10 cellular contexts compared by ENCODE assay signal in genomic region chr5:15008476-15008875, GRCh38.
A peak's percentile ranks its signal among the peaks of the same experiment; 100 is the strongest.
DNase-seq lines count a peak whose midpoint lies in the region; ATAC-seq, FAIRE-seq and TF ChIP-seq lines count a peak whose summit lies in the region.
"Had no signal": no experiment of that assay in that cellular context is flagged by ENCODE, and none has a peak within 500 bp of the region (broad histone marks: within the 10 kb centered on the region; RNA-seq: fewer than 3 reads in every experiment).

No MANE protein-coding gene starts in this region.

- CTCF ChIA-PET in H1 (lab: Charles Lee; ENCODE audit: partially characterized antibody) = interaction anchor here (0.7 to 2.3 kb wide), 4 partner anchors 280 to 322 kb away, joined by 3 to 12 read pairs (median 5); no protein-coding TSS in a partner anchor

- no peak overlapping the region for H3K14ac ChIP-seq in H1 (ENCODE audit: insufficient read length)

- no peaks in the 10 kb centered on the region for H3K79me1 ChIP-seq in H1 (ENCODE audit: low read depth, low read length)

- H4K20me1 ChIP-seq in H1 (replicated peaks in 1 of 2; ENCODE audit: control insufficient read depth in 1 of 2, insufficient read depth in 2 of 2, low read length in 2 of 2) = no peaks in the 10 kb centered on the region

- H3K4me2 ChIP-seq in H1 (ENCODE audit: insufficient read depth in 1 of 2, low read depth in 2 of 2, low read length in 2 of 2) = no peak overlapping the region

- TF ChIP-seq POLR2A in H1 (IDR thresholded peaks at IDR 0.05; ENCODE audit: control extremely low read depth in 1 of 2, low read depth in 2 of 2, low read length in 2 of 2) = no peak
- no peak for TF ChIP-seq POLR2A in GM18505 (IDR thresholded peaks at IDR 0.05; ENCODE audit: borderline replicate concordance, extremely low read depth, insufficient read depth, insufficient read length)

- H3K9me3 ChIP-seq in H1 (ENCODE audit: insufficient read depth in 2 of 2, low read depth in 1 of 2, low read length in 1 of 2) (no peaks in the 10 kb centered on the region), mucosa of descending colon (no peaks in the 10 kb centered on the region)

- no peak for FAIRE-seq in H1 (lab: Jason Lieb, UNC)
- FAIRE-seq: GM18507 had no signal

- H3K79me2 ChIP-seq in H1 (ENCODE audit: control insufficient read depth in 1 of 2, insufficient read depth in 2 of 2, low read length in 2 of 2) = no peaks in the 10 kb centered on the region

- POLR2A ChIA-PET in H1 (lab: Charles Lee; ENCODE audit: partially characterized antibody) = no interaction called here

- peak; percentile 94 for ATAC-seq in mucosa of descending colon
- no peak for ATAC-seq in GM19328 (IDR thresholded peaks at IDR 0.05; ENCODE audit: unreplicated experiment)
- no peak for ATAC-seq in GM18505 (IDR thresholded peaks at IDR 0.05; ENCODE audit: unreplicated experiment)

- no peak for TF ChIP-seq CTCF in C4-2B (conservative IDR thresholded peaks at IDR 0.05)
- TF ChIP-seq CTCF in H1 (IDR thresholded peaks at IDR 0.05; ENCODE audit: control extremely low read depth in 1 of 3, insufficient read depth in 1 of 3, low read depth in 1 of 3, low read length in 3 of 3) = no peak
- TF ChIP-seq CTCF in mucosa of descending colon (IDR thresholded peaks at IDR 0.05) = no peak

- no peaks in the 10 kb centered on the region for H3K27me3 ChIP-seq in H1 (replicated peaks in 1 of 4; ENCODE audit: control insufficient read depth in 3 of 4, extremely low read depth in 1 of 4, insufficient read depth in 3 of 4, low read length in 3 of 4)

- H2BK15ac ChIP-seq in H1 (ENCODE audit: low read length) = no peak overlapping the region

- TF ChIP-seq RAD21 in H1 (IDR thresholded peaks at IDR 0.05 in 1 of 2, conservative IDR thresholded peaks at IDR 0.05 in 1 of 2; ENCODE audit: low read depth in 2 of 2, low read length in 2 of 2) = no peak

- H4K8ac ChIP-seq in H1 (ENCODE audit: extremely low read depth, insufficient read depth, low read length) = no peak overlapping the region

- H3K4me3 ChIP-seq in H1 (ENCODE audit: extremely low read depth in 1 of 4, insufficient read depth in 2 of 4, low read depth in 3 of 4, low read length in 4 of 4) (no peak overlapping the region), mucosa of descending colon (no peak overlapping the region)

- no peak overlapping the region for H3K56ac ChIP-seq in H1 (replicated peaks; ENCODE audit: insufficient read length, low read depth, low read length)

- no peak overlapping the region for H3K4ac ChIP-seq in H1 (replicated peaks; ENCODE audit: insufficient read length, low read depth, low read length)

- no peak overlapping the region for H4K91ac ChIP-seq in H1 (replicated peaks; ENCODE audit: insufficient read length, low read length)

- H3K9ac ChIP-seq in H1 (replicated peaks in 1 of 4; ENCODE audit: extremely low read depth in 1 of 4, low read depth in 3 of 4, low read length in 3 of 4) = no peak overlapping the region

- H2BK12ac ChIP-seq in H1 (ENCODE audit: low read depth, low read length) = no peak overlapping the region

- no peak for TF ChIP-seq EP300 in H1 (IDR thresholded peaks at IDR 0.05; ENCODE audit: borderline replicate concordance in 1 of 2, low read depth in 2 of 2, low read length in 2 of 2)

- H3K36me3 ChIP-seq in H1 (ENCODE audit: control insufficient read depth in 2 of 4, insufficient read depth in 4 of 4, low read length in 3 of 4) (no peaks in the 10 kb centered on the region), mucosa of descending colon (ENCODE audit: low read depth) (no peaks in the 10 kb centered on the region)

- H2BK120ac ChIP-seq in H1 (replicated peaks; ENCODE audit: low read depth, low read length) = no peak overlapping the region

- H2AK5ac ChIP-seq in H1 (ENCODE audit: low read depth, low read length) = no peak overlapping the region

- DNase-seq in NCI-H226 (peak; percentile 91), H1 (ENCODE audit: low read depth in 1 of 2, low spot score in 2 of 2) (no peak), mucosa of descending colon (peak; percentile 86 to 92 (median 86)), activated T-cell treated with anti-CD3 and anti-CD28 coated beads for 4 hours (no peak), GM19238 (ENCODE audit: insufficient read length, low spot score) (no peak)
- DNase-seq: activated naive CD8-positive, alpha-beta T cell treated with anti-CD3 and anti-CD28 coated beads, Interleukin-2, amount 10 ng/mL, durations not matched to agents 7 days and 5 days had no signal

- H3K27ac ChIP-seq in C4-2B (peak overlapping the region; percentile 50), H1 (ENCODE audit: low read depth, low read length) (no peak overlapping the region)

- H2BK5ac ChIP-seq in H1 (ENCODE audit: low read depth, low read length) = peak overlapping the region; percentile 20; the same call in 1 of the 2 replicates

- no peaks in the 10 kb centered on the region for H3K23me2 ChIP-seq in H1 (ENCODE audit: low read depth, low read length)

- H4K5ac ChIP-seq in H1 (ENCODE audit: insufficient read length, low read depth, low read length) = no peak overlapping the region

- intact Hi-C loops in mucosa of descending colon (cut with DNase I, micrococcal nuclease) = loop anchor here in 1 of 2 donors (10.0 kb wide), 1 partner anchor 144 kb away; no protein-coding TSS in a partner anchor

- H3K23ac ChIP-seq in H1 (ENCODE audit: insufficient read length) = no peak overlapping the region

- H2AFZ ChIP-seq in H1 (ENCODE audit: low read length) = no peak overlapping the region

- no peak overlapping the region for H3K18ac ChIP-seq in H1 (ENCODE audit: extremely low read depth, low read length)

- H2BK20ac ChIP-seq in H1 (ENCODE audit: low read length) = no peak overlapping the region

- 81% methylated on average over 8 of the region's 8 CpGs; no CpG with 5 or more reads in 1 of the 2 experiments for WGBS in H1 (ENCODE audit: extremely low coverage in 1 of 2, insufficient coverage in 1 of 2, insufficient read length in 1 of 2, insufficient replicate concordance in 2 of 2, low coverage in 1 of 2, low lambda C conversion rate in 2 of 2, missing lambda C conversion rate in 1 of 2), 2 experiments

- H3K4me1 ChIP-seq in H1 (replicated peaks in 1 of 4; ENCODE audit: control insufficient read depth in 3 of 4, insufficient read depth in 4 of 4, low read length in 3 of 4) = peaks cover 0 to 3% (median 0%) of the 10 kb centered on the region in 4 experiments; a peak in 2 of 7 replicates
- H3K4me1 ChIP-seq in mucosa of descending colon (ENCODE audit: low read depth) = peaks cover 21% of the 10 kb centered on the region

TF ChIP-seq in H1, 55 proteins besides CTCF, POLR2A, EP300 and RAD21:
- TF ChIP-seq EGR1 (IDR thresholded peaks at IDR 0.05; ENCODE audit: borderline replicate concordance, low read depth, low read length) (no peak), SAP30 (IDR thresholded peaks at IDR 0.05; ENCODE audit: insufficient read depth, insufficient replicate concordance, low read length) (no peak), CEBPB (IDR thresholded peaks at IDR 0.05; ENCODE audit: low read depth, low read length) (peak; percentile 95), FOSL1 (IDR thresholded peaks at IDR 0.05; ENCODE audit: insufficient read depth, low read depth, low read length) (no peak), ATF3 (IDR thresholded peaks at IDR 0.05; ENCODE audit: insufficient read depth, low read depth, low read length) (0 out of 2 replicates have a peak, but pooled peaks have one; percentile 30), JUND (IDR thresholded peaks at IDR 0.05; ENCODE audit: low read length) (peak; percentile 57; the same call in 1 of the 2 replicates)

Comparison
In these comparisons a context has a peak if more than half of its experiments do, and no peak if none do; other contexts are left out.
1. DNase-seq: peak in NCI-H226 (single experiment) and mucosa of descending colon (3 of 3); none in H1 (0 of 2), activated T-cell treated with anti-CD3 and anti-CD28 coated beads for 4 hours (single experiment) and GM19238 (single experiment).